1 cellular context compared by ENCODE assay signal in the genomic region with DNA sequence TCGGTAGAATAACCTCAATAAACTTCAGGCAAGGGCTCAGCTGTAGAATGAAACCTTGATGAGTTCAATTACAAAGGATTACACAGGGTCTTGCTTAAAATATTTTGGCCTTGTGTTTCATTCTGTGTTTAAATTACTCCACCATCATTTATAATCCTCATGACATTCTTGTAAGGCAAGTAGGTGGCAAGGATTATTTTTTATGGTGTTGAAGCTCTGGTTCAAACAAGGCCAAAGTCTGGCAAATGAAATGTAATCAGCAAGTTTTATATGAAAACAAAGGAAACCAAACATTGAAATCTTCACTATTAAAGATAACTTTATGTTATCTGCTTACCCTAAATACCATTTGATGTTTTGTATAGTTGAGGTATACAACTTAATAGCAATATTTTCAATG.
TF ChIP-seq lines count a peak whose summit lies in the region.

No MANE protein-coding gene starts in this region.

TF ChIP-seq in endothelial cell of umbilical vein, 7 proteins besides CTCF, POLR2A, EP300 and RAD21 (continued from another document):
- TF ChIP-seq, protein P1, sequence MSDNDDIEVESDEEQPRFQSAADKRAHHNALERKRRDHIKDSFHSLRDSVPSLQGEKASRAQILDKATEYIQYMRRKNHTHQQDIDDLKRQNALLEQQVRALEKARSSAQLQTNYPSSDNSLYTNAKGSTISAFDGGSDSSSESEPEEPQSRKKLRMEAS (IDR thresholded peaks at IDR 0.05; ENCODE audit: insufficient read depth, insufficient read length) = no peak
- TF ChIP-seq POLR2AphosphoS5 (IDR thresholded peaks at IDR 0.05; ENCODE audit: insufficient read depth, low read depth, low read length) = no peak
- TF ChIP-seq JUN (IDR thresholded peaks at IDR 0.05; ENCODE audit: borderline replicate concordance, insufficient read depth, insufficient read length, low read depth) = no peak
- TF ChIP-seq MYC (IDR thresholded peaks at IDR 0.05; ENCODE audit: low read depth, low read length) = no peak
- no peak for TF ChIP-seq GATA2 (IDR thresholded peaks at IDR 0.05; ENCODE audit: insufficient read depth, insufficient read length, low read depth, low read length)
